ENCODE assay signal across 17 cellular contexts in the genomic region with DNA sequence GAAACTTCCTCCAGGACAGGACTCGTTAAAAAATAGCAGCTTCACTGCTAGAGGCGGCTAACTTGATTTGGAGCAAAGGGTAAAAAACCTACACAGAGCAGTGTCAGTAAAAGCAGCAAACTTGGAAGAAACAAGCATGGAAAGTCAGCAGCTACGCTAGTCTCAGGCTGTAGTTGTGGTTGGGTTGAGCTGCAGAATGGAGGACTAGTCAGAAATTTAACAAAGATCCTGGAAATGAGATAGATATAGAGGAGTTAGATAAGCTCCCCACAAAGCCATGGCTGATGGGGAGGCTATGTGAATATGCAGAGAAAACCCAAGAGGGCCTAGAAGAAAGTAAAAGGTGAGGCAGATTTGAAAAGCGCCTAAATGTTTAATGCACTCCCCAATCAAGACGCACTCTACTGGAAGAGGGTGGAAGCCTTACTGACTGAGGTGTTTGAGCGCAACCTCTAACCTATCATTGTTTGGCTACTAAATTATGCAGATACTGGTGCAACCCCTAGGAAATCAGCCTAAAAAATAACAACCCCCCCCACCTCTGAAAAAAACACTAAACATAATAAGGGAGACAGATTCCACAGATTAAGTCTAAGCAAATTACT.
A peak's percentile ranks its signal among the peaks of the same experiment; 100 is the strongest.
DNase-seq lines count a peak whose midpoint lies in the region; ATAC-seq and TF ChIP-seq lines count a peak whose summit lies in the region.
"Had no signal": no experiment of that assay in that cellular context is flagged by ENCODE, and none has a peak within 500 bp of the region (broad histone marks: within the 10 kb centered on the region; RNA-seq: fewer than 3 reads in every experiment).

No MANE protein-coding gene starts in this region.

- H3K23ac ChIP-seq in mesendoderm (ENCODE audit: low read length), result no peak overlapping the region

- intact Hi-C loops in heart left ventricle (cut with DNase I), result loop anchor here in 5 of 10 donors (10.0 kb wide), 3 partner anchors 225 to 345 kb away; no protein-coding TSS in a partner anchor

- H3K18ac ChIP-seq in mesendoderm (ENCODE audit: low read length), result peak overlapping the region; percentile 4

- H4K8ac ChIP-seq in mesendoderm (ENCODE audit: low read depth, low read length), result no peak overlapping the region

- peak overlapping the region; percentile 11 for H3K56ac ChIP-seq in mesendoderm (ENCODE audit: low read length)

- peaks cover 81% of the 10 kb centered on the region for H3K36me3 Mint-ChIP-seq in brain
- peaks cover 18% of the 10 kb centered on the region for H3K36me3 Mint-ChIP-seq in stimulated activated effector memory CD8-positive, alpha-beta T cell treated with anti-CD3 and anti-CD28 coated beads, Interleukin-12 subunit alpha, Interleukin-12 subunit beta, amount 100 ng/mL, for 72 hours

- H3K27me3 Mint-ChIP-seq in brain, result peaks cover 7% of the 10 kb centered on the region
- H3K27me3 Mint-ChIP-seq: CD4-positive, alpha-beta memory T cell had no signal

- TF ChIP-seq CTCF in cardiac muscle cell (IDR thresholded peaks at IDR 0.05; ENCODE audit: low read depth, low read length), result no peak
- no peak for TF ChIP-seq CTCF in heart left ventricle (IDR thresholded peaks at IDR 0.05)
- no peak for TF ChIP-seq CTCF in brain (conservative IDR thresholded peaks at IDR 0.05)

- no peaks in the 10 kb centered on the region for H3K79me2 ChIP-seq in mesendoderm (ENCODE audit: control insufficient read depth, insufficient read depth, low read length)

- H3K4me2 ChIP-seq in mesendoderm (ENCODE audit: low read length), result no peak overlapping the region
- H3K4me2 ChIP-seq: BLaER1 had no signal

- no peak overlapping the region for H3K4ac ChIP-seq in mesendoderm (ENCODE audit: low read depth, low read length)

- no peak overlapping the region for H3K4me3 Mint-ChIP-seq in brain
- no peak overlapping the region for H3K4me3 Mint-ChIP-seq in stimulated activated effector memory CD8-positive, alpha-beta T cell treated with anti-CD3 and anti-CD28 coated beads, Interleukin-12 subunit alpha, Interleukin-12 subunit beta, amount 100 ng/mL, for 72 hours
- H3K4me3 Mint-ChIP-seq: CD14-positive monocyte; CD4-positive, alpha-beta memory T cell; HFFc6 had no signal

- H3K9me3 Mint-ChIP-seq in brain, result peaks cover 6 to 34% (median 21%) of the 10 kb centered on the region in 5 experiments
- no peaks in the 10 kb centered on the region for H3K9me3 Mint-ChIP-seq in stimulated activated effector memory CD8-positive, alpha-beta T cell treated with anti-CD3 and anti-CD28 coated beads, Interleukin-12 subunit alpha, Interleukin-12 subunit beta, amount 100 ng/mL, for 72 hours
- H3K9me3 Mint-ChIP-seq: CD4-positive, alpha-beta memory T cell; HFFc6 had no signal

- WGBS in heart left ventricle, 4 donors, result 79 to 83% (median 80%) methylated on average over 6 of the region's 6 CpGs
- no CpG with 5 or more reads among the region's 6 CpGs for WGBS in mesendoderm (ENCODE audit: extremely low coverage, insufficient coverage, low lambda C conversion rate)

- no peak overlapping the region for H4K5ac ChIP-seq in mesendoderm (ENCODE audit: low read length)

- H2BK120ac ChIP-seq in mesendoderm (ENCODE audit: low read depth, low read length), result no peak overlapping the region

- H3K27ac ChIP-seq in cardiac muscle cell, result peak overlapping the region; percentile 72
- peak overlapping the region in 4 of 12 donors; percentile 1 to 26 (median 14) for H3K27ac ChIP-seq in heart left ventricle
- peak overlapping the region; percentile 40 for H3K27ac ChIP-seq in mesendoderm (ENCODE audit: low read depth, low read length)
- H3K27ac ChIP-seq: 22Rv1, BLaER1 had no signal

- H2BK15ac ChIP-seq in mesendoderm (replicated peaks; ENCODE audit: low read depth), result no peak overlapping the region

- no peak for TF ChIP-seq POLR2A in heart left ventricle (IDR thresholded peaks at IDR 0.05)

- H2AK5ac ChIP-seq in mesendoderm (ENCODE audit: low read length), result no peak overlapping the region

- H3K4me1 ChIP-seq in cardiac muscle cell (ENCODE audit: low read depth) (peaks cover 37% of the 10 kb centered on the region), heart left ventricle (peaks cover 0 to 47% (median 15%) of the 10 kb centered on the region in 12 donors), mesendoderm (ENCODE audit: control insufficient read depth, low read depth, low read length) (peaks cover 5% of the 10 kb centered on the region)
- H3K4me1 ChIP-seq: BLaER1 had no signal

- no peaks in the 10 kb centered on the region for H3K79me1 ChIP-seq in mesendoderm (ENCODE audit: low read length)

- H3K36me3 ChIP-seq in cardiac muscle cell (peaks cover 15% of the 10 kb centered on the region), heart left ventricle (peaks cover 0 to 22% (median 16%) of the 10 kb centered on the region in 9 donors), mesendoderm (ENCODE audit: control insufficient read depth, insufficient read depth, low read length) (no peaks in the 10 kb centered on the region)

- H3K9ac ChIP-seq in mesendoderm (ENCODE audit: low read length), result peak overlapping the region; percentile 10
- H3K9ac ChIP-seq: BLaER1 had no signal

- H3K9me3 ChIP-seq in cardiac muscle cell (ENCODE audit: low read depth) (no peaks in the 10 kb centered on the region), heart left ventricle (no peaks in the 10 kb centered on the region)

- no peak for DNase-seq in cardiac muscle cell (ENCODE audit: low read depth in 1 of 2, low spot score in 1 of 2)
- DNase-seq in heart left ventricle, result no peak
- peak; percentile 26 for DNase-seq in mesendoderm
- no peak for DNase-seq in stimulated activated effector memory CD8-positive, alpha-beta T cell treated with anti-CD3 and anti-CD28 coated beads, Interleukin-12 subunit alpha, Interleukin-12 subunit beta, amount 100 ng/mL, for 72 hours (ENCODE audit: low spot score in 2 of 2)
- no peak for DNase-seq in DMS153 treated with DMSO at 0.1 percent for 48 hours (lab: John Stamatoyannopoulos, UW; ENCODE audit: unreplicated experiment)
- DNase-seq: CD4-positive, alpha-beta memory T cell; DMS153; DMS79 treated with DMSO at 0.1 percent for 48 hours; GF-D8; HFFc6 had no signal

- peaks cover 19% of the 10 kb centered on the region for H3K4me1 Mint-ChIP-seq in brain
- H3K4me1 Mint-ChIP-seq in stimulated activated effector memory CD8-positive, alpha-beta T cell treated with anti-CD3 and anti-CD28 coated beads, Interleukin-12 subunit alpha, Interleukin-12 subunit beta, amount 100 ng/mL, for 72 hours, result peaks cover 28% of the 10 kb centered on the region

- peak overlapping the region in 3 of 5 experiments; percentile 1 to 71 (median 5) for H3K27ac Mint-ChIP-seq in brain
- H3K27ac Mint-ChIP-seq in stimulated activated effector memory CD8-positive, alpha-beta T cell treated with anti-CD3 and anti-CD28 coated beads, Interleukin-12 subunit alpha, Interleukin-12 subunit beta, amount 100 ng/mL, for 72 hours, result peak overlapping the region; percentile 17
- H3K27ac Mint-ChIP-seq: HFFc6 had no signal

- no peak overlapping the region for H3K4me3 ChIP-seq in cardiac muscle cell
- no peak overlapping the region for H3K4me3 ChIP-seq in heart left ventricle
- H3K4me3 ChIP-seq in mesendoderm (ENCODE audit: low read length), result no peak overlapping the region
- H3K4me3 ChIP-seq: BLaER1 had no signal

- H3K27me3 ChIP-seq in cardiac muscle cell (no peaks in the 10 kb centered on the region), heart left ventricle (no peaks in the 10 kb centered on the region), mesendoderm (ENCODE audit: insufficient read depth, low read length, poor library complexity) (no peaks in the 10 kb centered on the region)
- H3K27me3 ChIP-seq: BLaER1 had no signal

- no peak for ATAC-seq in heart left ventricle
- ATAC-seq in stimulated activated effector memory CD8-positive, alpha-beta T cell treated with anti-CD3 and anti-CD28 coated beads, Interleukin-12 subunit alpha, Interleukin-12 subunit beta, amount 100 ng/mL, for 72 hours, result no peak
- ATAC-seq in HG02852 (IDR thresholded peaks at IDR 0.05; ENCODE audit: unreplicated experiment), result no peak
- ATAC-seq in GM21786 (IDR thresholded peaks at IDR 0.05; ENCODE audit: unreplicated experiment), result no peak
- ATAC-seq: HCT116 had no signal

- H2BK5ac ChIP-seq in mesendoderm (ENCODE audit: low read length), result no peak overlapping the region
